Comparison of ENCODE assay signal across 24 cellular contexts in the genomic region with DNA sequence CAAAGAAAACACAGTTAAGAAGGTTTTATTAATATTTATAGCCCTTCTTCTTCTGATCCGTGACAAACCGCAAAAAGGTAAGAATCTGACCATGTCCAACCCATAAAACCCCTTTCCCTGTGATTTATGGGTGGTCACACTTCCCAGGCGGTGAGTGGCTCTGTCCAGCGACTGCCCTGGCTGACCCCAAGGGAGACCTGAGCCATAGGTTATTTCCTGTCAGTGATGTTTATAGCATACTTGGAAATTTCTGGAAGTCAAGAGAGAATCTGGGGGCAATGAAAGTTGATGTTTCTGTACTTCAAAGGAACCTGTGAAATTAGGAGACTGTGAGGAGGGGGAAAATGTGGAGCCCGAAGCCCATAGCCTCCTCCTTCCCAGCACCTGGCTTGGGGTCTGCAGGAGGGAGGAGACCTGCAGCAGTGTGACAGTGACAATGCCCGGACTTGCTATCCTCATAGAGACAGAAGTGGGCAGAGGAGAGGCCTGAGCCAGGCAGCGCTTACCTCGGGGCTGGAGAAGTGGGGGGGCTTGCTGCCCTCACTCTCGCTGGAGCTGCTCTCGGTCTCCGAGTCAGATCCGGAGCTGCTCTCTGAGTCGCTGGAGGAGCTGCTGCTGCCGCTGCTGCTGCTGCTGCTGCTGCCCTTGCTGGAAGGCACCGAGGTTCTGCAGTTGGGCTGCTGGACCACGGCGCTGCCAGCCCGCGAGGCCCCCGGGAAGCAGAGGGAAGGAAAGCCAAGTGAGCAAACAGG.
DNase-seq lines count a peak whose midpoint lies in the region; ATAC-seq, FAIRE-seq and TF ChIP-seq lines count a peak whose summit lies in the region.
"Had no signal": no experiment of that assay in that cellular context is flagged by ENCODE, and none has a peak within 500 bp of the region (broad histone marks: within the 10 kb centered on the region; RNA-seq: fewer than 3 reads in every experiment).

No MANE protein-coding gene starts in this region.

- ATAC-seq in HG03521 (IDR thresholded peaks at IDR 0.05; ENCODE audit: unreplicated experiment), result no peak

- peak overlapping the region; percentile 1 to 54 (median 34) for H3K4me3 Mint-ChIP-seq in nephron
- H3K4me3 Mint-ChIP-seq: activated CD4-positive, alpha-beta T cell treated with anti-CD3 and anti-CD28 coated beads, Interleukin-2, amount 10 ng/mL, durations not matched to agents 24 days and 14 days; activated naive CD8-positive, alpha-beta T cell treated with anti-CD3 and anti-CD28 coated beads, Interleukin-2, amount 10 ng/mL, durations not matched to agents 7 days and 5 days; CD8-positive, alpha-beta memory T cell; stimulated activated naive CD8-positive, alpha-beta T cell treated with anti-CD3 and anti-CD28 coated beads, Interleukin-15, Interleukin-2, amounts not matched to agents 100 ng/mL and 50 ng/mL, for 24 hours had no signal

- no peak for TF ChIP-seq CTCF in brain microvascular endothelial cell (IDR thresholded peaks at IDR 0.05; ENCODE audit: low read depth, low read length, missing control alignments)
- TF ChIP-seq CTCF in nephron (IDR thresholded peaks at IDR 0.05; ENCODE audit: unreplicated experiment in 3 of 3), result no peak
- no peak for TF ChIP-seq CTCF in transverse colon (IDR thresholded peaks at IDR 0.05)

- 70 to 72% methylated on average over 4 to 20 of the region's 20 CpGs for WGBS in transverse colon (ENCODE audit: low coverage in 1 of 2), 2 donors

- H3K27ac ChIP-seq in brain microvascular endothelial cell (no peak overlapping the region), transverse colon (no peak overlapping the region), SJCRH30 (no peak overlapping the region), caudate nucleus (ENCODE audit: low read depth, low read length) (no peak overlapping the region)
- H3K27ac ChIP-seq: HL-60, left ventricle myocardium inferior, prostate gland, vagina had no signal

- H3K27me3 ChIP-seq in brain microvascular endothelial cell (replicated peaks), result no peaks in the 10 kb centered on the region
- peaks cover 7% of the 10 kb centered on the region for H3K27me3 ChIP-seq in transverse colon
- peaks cover 23% of the 10 kb centered on the region for H3K27me3 ChIP-seq in SJCRH30
- H3K27me3 ChIP-seq: vagina had no signal

- H3K36me3 Mint-ChIP-seq in nephron (ENCODE audit: low read depth), result peaks cover 14% of the 10 kb centered on the region
- H3K36me3 Mint-ChIP-seq: activated naive CD8-positive, alpha-beta T cell treated with anti-CD3 and anti-CD28 coated beads, Interleukin-2, amount 10 ng/mL, durations not matched to agents 7 days and 5 days; CD8-positive, alpha-beta memory T cell had no signal

- TF ChIP-seq POLR2A in transverse colon (IDR thresholded peaks at IDR 0.05), result no peak

- intact Hi-C loops in transverse colon (cut with DNase I; ENCODE audit: low total_unique reads), result no loop called here

- H3K4me1 Mint-ChIP-seq in nephron, result peaks cover 69% of the 10 kb centered on the region
- H3K4me1 Mint-ChIP-seq: activated CD4-positive, alpha-beta T cell treated with anti-CD3 and anti-CD28 coated beads, Interleukin-2, amount 10 ng/mL, durations not matched to agents 24 days and 14 days; activated naive CD8-positive, alpha-beta T cell treated with anti-CD3 and anti-CD28 coated beads, Interleukin-2, amount 10 ng/mL, durations not matched to agents 7 days and 5 days; CD8-positive, alpha-beta memory T cell had no signal

- peak; percentile 36 for DNase-seq in AG08395 (ENCODE audit: low spot score)
- peak; percentile 53 for DNase-seq in HTR-8/SVneo (ENCODE audit: insufficient read length, low spot score)
- DNase-seq in brain microvascular endothelial cell, result peak; percentile 16
- no peak for DNase-seq in transverse colon
- DNase-seq in SJCRH30, result no peak
- DNase-seq in caudate nucleus (lab: John Stamatoyannopoulos, UW), result no peak
- DNase-seq: activated CD4-positive, alpha-beta T cell treated with anti-CD3 and anti-CD28 coated beads, Interleukin-2, amount 10 ng/mL, durations not matched to agents 24 days and 14 days; activated naive CD8-positive, alpha-beta T cell treated with anti-CD3 and anti-CD28 coated beads, Interleukin-2, amount 10 ng/mL, durations not matched to agents 7 days and 5 days; activated T-cell treated with anti-CD3 and anti-CD28 coated beads, Interleukin-2, amount 50 U/mL, for 1 hour; CD8-positive, alpha-beta memory T cell; central memory CD4-positive, alpha-beta T cell; effector memory CD4-positive, alpha-beta T cell; Karpas-422; left ventricle myocardium inferior; NCI-H345; SHP77 treated with DMSO at 0.1 percent for 48 hours; T1000 had no signal

- H3K9me3 ChIP-seq in transverse colon, result no peaks in the 10 kb centered on the region
- H3K9me3 ChIP-seq in SJCRH30 (replicated peaks), result no peaks in the 10 kb centered on the region
- H3K9me3 ChIP-seq: left ventricle myocardium inferior, prostate gland, vagina had no signal

- FAIRE-seq in HTR-8/SVneo (lab: Jason Lieb, UNC), result no peak
- FAIRE-seq: GM12892 had no signal

- peak overlapping the region; percentile 17 to 81 (median 80) for H3K27ac Mint-ChIP-seq in nephron
- H3K27ac Mint-ChIP-seq: activated CD4-positive, alpha-beta T cell treated with anti-CD3 and anti-CD28 coated beads, Interleukin-2, amount 10 ng/mL, durations not matched to agents 24 days and 14 days; activated naive CD8-positive, alpha-beta T cell treated with anti-CD3 and anti-CD28 coated beads, Interleukin-2, amount 10 ng/mL, durations not matched to agents 7 days and 5 days; stimulated activated naive CD8-positive, alpha-beta T cell treated with anti-CD3 and anti-CD28 coated beads, Interleukin-15, Interleukin-2, amounts not matched to agents 100 ng/mL and 50 ng/mL, for 24 hours had no signal

- in situ Hi-C loops in brain microvascular endothelial cell (cut with HindIII; ENCODE audit: low pct_ligation_motif_present, low sequenced_read_pairs), result no loop called here
- in situ Hi-C loops in transverse colon (cut with MboI; ENCODE audit: low pct_ligation_motif_present in 1 of 4, low pct_unique_long_range_greater_than_20kb in 1 of 4, low sequenced_read_pairs in 3 of 4), result no loop called here

- H3K4me1 ChIP-seq in transverse colon (no peaks in the 10 kb centered on the region), SJCRH30 (no peaks in the 10 kb centered on the region)
- H3K4me1 ChIP-seq: prostate gland, vagina had no signal

- no peak for TF ChIP-seq EP300 in transverse colon (IDR thresholded peaks at IDR 0.05; ENCODE audit: low read depth)

- no peak overlapping the region for H3K4me3 ChIP-seq in brain microvascular endothelial cell (ENCODE audit: low read depth, low read length)
- H3K4me3 ChIP-seq in transverse colon, result no peak overlapping the region
- no peak overlapping the region for H3K4me3 ChIP-seq in SJCRH30
- H3K4me3 ChIP-seq: left ventricle myocardium inferior, prostate gland, vagina had no signal

- H3K36me3 ChIP-seq in brain microvascular endothelial cell (replicated peaks) (no peaks in the 10 kb centered on the region), transverse colon (no peaks in the 10 kb centered on the region), SJCRH30 (no peaks in the 10 kb centered on the region)
- H3K36me3 ChIP-seq: left ventricle myocardium inferior, prostate gland, vagina had no signal

- H3K9me3 Mint-ChIP-seq in nephron, result no peaks in the 10 kb centered on the region
- H3K9me3 Mint-ChIP-seq: activated CD4-positive, alpha-beta T cell treated with anti-CD3 and anti-CD28 coated beads, Interleukin-2, amount 10 ng/mL, durations not matched to agents 24 days and 14 days; activated naive CD8-positive, alpha-beta T cell treated with anti-CD3 and anti-CD28 coated beads, Interleukin-2, amount 10 ng/mL, durations not matched to agents 7 days and 5 days; CD8-positive, alpha-beta memory T cell; stimulated activated naive CD8-positive, alpha-beta T cell treated with anti-CD3 and anti-CD28 coated beads, Interleukin-15, Interleukin-2, amounts not matched to agents 100 ng/mL and 50 ng/mL, for 24 hours had no signal

- no peaks in the 10 kb centered on the region for H3K27me3 Mint-ChIP-seq in nephron (ENCODE audit: low read depth)
- H3K27me3 Mint-ChIP-seq: activated CD4-positive, alpha-beta T cell treated with anti-CD3 and anti-CD28 coated beads, Interleukin-2, amount 10 ng/mL, durations not matched to agents 24 days and 14 days; stimulated activated naive CD8-positive, alpha-beta T cell treated with anti-CD3 and anti-CD28 coated beads, Interleukin-15, Interleukin-2, amounts not matched to agents 100 ng/mL and 50 ng/mL, for 24 hours had no signal

Comparison
In these comparisons a context has a peak if more than half of its experiments do, and no peak if none do; other contexts are left out.
1. DNase-seq: peak in AG08395 (single experiment), HTR-8/SVneo (single experiment) and brain microvascular endothelial cell (single experiment); none in transverse colon (single experiment), SJCRH30 (0 of 2) and caudate nucleus (0 of 61).